ENCODE assay signal across 22 cellular contexts in genomic region chr4:155047755-155048154, GRCh38.
DNase-seq lines count a peak whose midpoint lies in the region; FAIRE-seq and TF ChIP-seq lines count a peak whose summit lies in the region.
"Had no signal": no experiment of that assay in that cellular context is flagged by ENCODE, and none has a peak within 500 bp of the region (broad histone marks: within the 10 kb centered on the region; RNA-seq: fewer than 3 reads in every experiment).

No MANE protein-coding gene starts in this region.

- BruUV-seq in endothelial cell of umbilical vein (replicated peaks; lab: Mats Ljungman, UMichigan) = no TSS peak

- H3K4me2 ChIP-seq in GM23248 (ENCODE audit: unreplicated experiment) (no peak overlapping the region), endothelial cell of umbilical vein (ENCODE audit: insufficient read depth, low read length) (no peak overlapping the region)
- H3K4me2 ChIP-seq: GM23338 had no signal

- no peaks in the 10 kb centered on the region for H3K79me2 ChIP-seq in GM23248 (ENCODE audit: insufficient read depth)
- no peaks in the 10 kb centered on the region for H3K79me2 ChIP-seq in endothelial cell of umbilical vein (ENCODE audit: control insufficient read depth, insufficient read depth, low read length)

- H3K9me3 ChIP-seq in GM23248 (ENCODE audit: low read depth) = no peaks in the 10 kb centered on the region
- H3K9me3 ChIP-seq in endothelial cell of umbilical vein (replicated peaks; ENCODE audit: control insufficient read depth, insufficient read depth, low read length) = no peaks in the 10 kb centered on the region
- H3K9me3 ChIP-seq: Peyer's patch had no signal

- no peaks in the 10 kb centered on the region for H3K9me2 ChIP-seq in GM23248 (ENCODE audit: insufficient read depth)

- 26 to 28% methylated on average over 2 of the region's 2 CpGs for WGBS in GM23248 (ENCODE audit: low coverage in 1 of 2, low lambda C conversion rate in 2 of 2, missing lambda C conversion rate in 2 of 2), 2 experiments

- dilution Hi-C loops in endothelial cell of umbilical vein (cut with MboI; ENCODE audit: extremely low pct_ligation_motif_present, low sequenced_read_pairs) = no loop called here

- H3K36me3 ChIP-seq in GM23248 (ENCODE audit: low read depth) (no peaks in the 10 kb centered on the region), endothelial cell of umbilical vein (ENCODE audit: control insufficient read depth in 2 of 2, extremely low read depth in 1 of 2, insufficient read depth in 2 of 2, low read length in 2 of 2) (no peaks in the 10 kb centered on the region)
- H3K36me3 ChIP-seq: Peyer's patch, right atrium auricular region had no signal

- CTCF ChIA-PET in endothelial cell of umbilical vein (lab: Charles Lee) = interaction anchor here (0.6 to 1.9 kb wide), 7 partner anchors 8 to 80 kb away, joined by 3 to 9 read pairs (median 4); no protein-coding TSS in a partner anchor

- H4K20me1 ChIP-seq in GM23248 (ENCODE audit: insufficient read depth) (no peaks in the 10 kb centered on the region), endothelial cell of umbilical vein (replicated peaks; ENCODE audit: control insufficient read depth, extremely low read depth, insufficient read depth, low read length) (no peaks in the 10 kb centered on the region)

- in situ Hi-C loops in GM23248 (cut with MboI) = no loop called here

- H3F3A ChIP-seq in GM23248 (ENCODE audit: insufficient read depth) = no peaks in the 10 kb centered on the region

- H3K4me1 ChIP-seq in GM23248 (ENCODE audit: insufficient read depth) (no peaks in the 10 kb centered on the region), endothelial cell of umbilical vein (ENCODE audit: control insufficient read depth, extremely low read depth, insufficient read depth, low read length) (peaks cover 12% of the 10 kb centered on the region)
- H3K4me1 ChIP-seq: Peyer's patch, right atrium auricular region had no signal

- intact Hi-C loops in endothelial cell of umbilical vein (cut with micrococcal nuclease) = no loop called here

- DNase-seq in GM23248 = peak; percentile 8
- DNase-seq in T1000 (lab: John Stamatoyannopoulos, UW) = peak; percentile 23
- peak; percentile 94 for DNase-seq in endothelial cell of umbilical vein (ENCODE audit: low read depth, low spot score)
- peak; percentile 8 for DNase-seq in non-pigmented ciliary epithelial cell (ENCODE audit: low read depth)
- DNase-seq in NCI-H1436 (lab: John Stamatoyannopoulos, UW) = no peak
- no peak for DNase-seq in foreskin melanocyte
- no peak for DNase-seq in frontal cortex (ENCODE audit: low spot score in 2 of 2)
- DNase-seq in globus pallidus (ENCODE audit: low spot score) = no peak
- DNase-seq: activated CD4-positive, alpha-beta T cell treated with anti-CD3 and anti-CD28 coated beads, Interleukin-2, amount 10 ng/mL, durations not matched to agents 7 days and 5 days; DND-41; glutamatergic neuron; NCI-H1417; NCI-H2107; nucleus accumbens; Peyer's patch; stimulated activated CD4-positive, alpha-beta T cell treated with anti-CD3 and anti-CD28 coated beads, Interleukin-15, amount 100 ng/mL, for 24 hours; stimulated activated CD8-positive, alpha-beta memory T cell treated with anti-CD3 and anti-CD28 coated beads, Interleukin-4, amount 100 ng/mL, for 48 hours; trophoblast cell had no signal

- H3K4me3 ChIP-seq in GM23248 = no peak overlapping the region
- no peak overlapping the region for H3K4me3 ChIP-seq in endothelial cell of umbilical vein (replicated peaks in 1 of 3; ENCODE audit: insufficient read depth in 1 of 3, low read depth in 1 of 3, low read length in 3 of 3)
- H3K4me3 ChIP-seq: GM23338, Peyer's patch, right atrium auricular region had no signal

- H3K27ac ChIP-seq in GM23248 (no peak overlapping the region), endothelial cell of umbilical vein (ENCODE audit: insufficient read depth, low read depth, low read length) (peak overlapping the region; percentile 38)
- H3K27ac ChIP-seq: Peyer's patch, right atrium auricular region, VCaP had no signal

- H3K27me3 ChIP-seq in GM23248 (replicated peaks; ENCODE audit: insufficient read depth) (no peaks in the 10 kb centered on the region), endothelial cell of umbilical vein (ENCODE audit: control insufficient read depth in 2 of 2, insufficient read depth in 2 of 2, low read length in 2 of 2) (no peaks in the 10 kb centered on the region)
- H3K27me3 ChIP-seq: Peyer's patch, right atrium auricular region had no signal

- H2AFZ ChIP-seq in GM23248 (no peak overlapping the region), endothelial cell of umbilical vein (ENCODE audit: low read depth, low read length) (no peak overlapping the region)
- H2AFZ ChIP-seq: GM23338 had no signal

- POLR2A ChIA-PET in endothelial cell of umbilical vein (lab: Charles Lee) = no interaction called here

- H3K9me1 ChIP-seq in endothelial cell of umbilical vein (replicated peaks; ENCODE audit: control insufficient read depth, extremely low read depth, insufficient read depth, low read length) = no peaks in the 10 kb centered on the region

- H3K9ac ChIP-seq in GM23248 = no peak overlapping the region
- H3K9ac ChIP-seq in endothelial cell of umbilical vein (replicated peaks; ENCODE audit: extremely low read depth, insufficient read depth, low read length) = no peak overlapping the region

- no peak for TF ChIP-seq CTCF in endothelial cell of umbilical vein (IDR thresholded peaks at IDR 0.05; ENCODE audit: extremely low read depth in 1 of 2, insufficient read depth in 1 of 2, low read depth in 1 of 2, low read length in 2 of 2)

- FAIRE-seq in endothelial cell of umbilical vein (lab: Jason Lieb, UNC) = peak; percentile 67
- FAIRE-seq in frontal cortex (lab: Jason Lieb, UNC) = no peak
- FAIRE-seq: GM19239 had no signal

- no peak for TF ChIP-seq POLR2A in endothelial cell of umbilical vein (IDR thresholded peaks at IDR 0.05; ENCODE audit: low read depth, low read length)

TF ChIP-seq in endothelial cell of umbilical vein, 7 proteins besides CTCF, POLR2A, EP300 and RAD21:
- peak; percentile 67 for TF ChIP-seq JUN (IDR thresholded peaks at IDR 0.05; ENCODE audit: borderline replicate concordance, insufficient read depth, insufficient read length, low read depth)
- TF ChIP-seq POLR2AphosphoS5 (IDR thresholded peaks at IDR 0.05; ENCODE audit: insufficient read depth, low read depth, low read length) = no peak
- TF ChIP-seq FOS (IDR thresholded peaks at IDR 0.05; ENCODE audit: borderline replicate concordance, insufficient read depth, low read length) = peak; percentile 54

Comparison
In these comparisons a context has a peak if more than half of its experiments do, and no peak if none do; other contexts are left out.
1. DNase-seq: peak in GM23248 (single experiment), T1000 (single experiment), endothelial cell of umbilical vein (single experiment) and non-pigmented ciliary epithelial cell (single experiment); none in NCI-H1436 (single experiment), foreskin melanocyte (single experiment), frontal cortex (0 of 2) and globus pallidus (single experiment).